22 cellular contexts compared by ENCODE assay signal in the genomic region with DNA sequence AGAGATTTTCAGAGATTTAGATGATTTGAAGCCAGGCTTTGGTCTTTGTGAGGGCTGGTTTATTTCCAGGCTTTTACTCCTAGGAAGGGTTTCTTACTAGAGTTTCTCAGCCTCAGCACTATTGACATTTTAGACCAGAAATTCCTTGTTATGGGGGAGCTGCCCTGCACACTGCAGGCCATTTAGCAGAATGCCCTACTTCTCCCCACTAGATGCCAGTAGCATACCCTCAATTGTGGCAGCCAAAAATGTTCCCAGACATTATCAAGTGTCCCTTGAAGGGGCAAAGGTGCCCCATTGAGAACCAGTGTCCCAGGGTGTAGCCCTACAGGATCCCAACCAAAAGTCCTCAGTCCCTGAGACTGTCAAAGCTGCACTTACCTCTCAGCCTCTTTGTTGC.
DNase-seq lines count a peak whose midpoint lies in the region; ATAC-seq and TF ChIP-seq lines count a peak whose summit lies in the region.
"Had no signal": no experiment of that assay in that cellular context is flagged by ENCODE, and none has a peak within 500 bp of the region (broad histone marks: within the 10 kb centered on the region; RNA-seq: fewer than 3 reads in every experiment).

No MANE protein-coding gene starts in this region.

- peak; percentile 16 for TF ChIP-seq CTCF in GM06990 (IDR thresholded peaks at IDR 0.05; ENCODE audit: insufficient read depth, low read length, poor library complexity, severe bottlenecking)

- ATAC-seq in GM19467 (IDR thresholded peaks at IDR 0.05; ENCODE audit: unreplicated experiment) = no peak

- H3K36me3 ChIP-seq in GM06990 (ENCODE audit: control insufficient read depth, insufficient read depth, low read length) (no peaks in the 10 kb centered on the region), H7 (replicated peaks; ENCODE audit: control insufficient read depth, insufficient read depth, low read length) (no peaks in the 10 kb centered on the region)
- H3K36me3 ChIP-seq: MG63 had no signal

- DNase-seq in GM06990 (ENCODE audit: extremely low read depth, insufficient read length) = no peak
- peak; percentile 19 for DNase-seq in H7
- peak in 1 of 61 donors; percentile 51 for DNase-seq in caudate nucleus (lab: John Stamatoyannopoulos, UW)
- DNase-seq in left kidney (ENCODE audit: low read depth, low spot score) = peak; percentile 61
- no peak for DNase-seq in NCI-H2196 treated with DMSO at 0.1 percent for 48 hours (lab: John Stamatoyannopoulos, UW; ENCODE audit: unreplicated experiment)
- DNase-seq in SIG-M5 treated with dmso at 0.1 percent for 504 hours (lab: John Stamatoyannopoulos, UW; ENCODE audit: unreplicated experiment) = no peak
- DNase-seq: ACHN; AML-193; COR-L47; DMS153; GDM1; HCEC 1CT; Kasumi-1; MG63; NCI-H1048; NCI-H1436; NCI-H2029; NCI-H526; NK-92 treated with Interleukin-12 subunit alpha and Interleukin-12 subunit beta, amount 100 ng/mL, for 24 hours; Right ventricle myocardium superior had no signal

- no peaks in the 10 kb centered on the region for H3K27me3 ChIP-seq in GM06990 (replicated peaks; ENCODE audit: control insufficient read depth, insufficient read depth, low read length)
- no peaks in the 10 kb centered on the region; the same call in 1 of the 2 replicates for H3K27me3 ChIP-seq in H7 (ENCODE audit: control insufficient read depth, insufficient read depth, low read length)
- H3K27me3 ChIP-seq: MG63 had no signal

- H3K4me3 ChIP-seq in GM06990 (replicated peaks; ENCODE audit: low read depth, low read length) (no peak overlapping the region), H7 (ENCODE audit: insufficient read depth, low read depth, low read length) (no peak overlapping the region)
- H3K4me3 ChIP-seq: MG63, SK-N-MC had no signal

- H3K27ac ChIP-seq in caudate nucleus (ENCODE audit: low read depth, low read length) = peak overlapping the region; percentile 74
- H3K27ac ChIP-seq: SK-N-MC had no signal

Comparison
In these comparisons a context has a peak if more than half of its experiments do, and no peak if none do; other contexts are left out.
1. DNase-seq: peak in H7 (single experiment) and left kidney (single experiment); none in GM06990 (single experiment), NCI-H2196 treated with DMSO at 0.1 percent for 48 hours (single experiment) and SIG-M5 treated with dmso at 0.1 percent for 504 hours (single experiment).